In genomic region chr1:202860744-202861419, GRCh38 we compare ENCODE assay signal across 1 cellular context.
TF ChIP-seq lines count a peak whose summit lies in the region.

No MANE protein-coding gene starts in this region.

TF ChIP-seq in H1, 55 proteins besides CTCF, POLR2A, EP300 and RAD21 (continued from another document):
- TF ChIP-seq JUN (IDR thresholded peaks at IDR 0.05; ENCODE audit: low read depth, low read length) (no peak), CTBP2 (IDR thresholded peaks at IDR 0.05; ENCODE audit: borderline replicate concordance, insufficient read depth, insufficient read length, low read length) (no peak), CEBPB (IDR thresholded peaks at IDR 0.05; ENCODE audit: low read depth, low read length) (no peak), JUND (IDR thresholded peaks at IDR 0.05; ENCODE audit: low read length) (0 out of 2 replicates have a peak, but pooled peaks have one; percentile 35), KDM1A (IDR thresholded peaks at IDR 0.05; ENCODE audit: borderline replicate concordance, low read length) (no peak), CHD2 (IDR thresholded peaks at IDR 0.05; ENCODE audit: low read length) (no peak), ATF3 (IDR thresholded peaks at IDR 0.05; ENCODE audit: insufficient read depth, low read depth, low read length) (no peak), EGR1 (IDR thresholded peaks at IDR 0.05; ENCODE audit: borderline replicate concordance, low read depth, low read length) (peak; percentile 91), USF2 (IDR thresholded peaks at IDR 0.05; ENCODE audit: low read length) (no peak), GABPA (IDR thresholded peaks at IDR 0.05; ENCODE audit: borderline replicate concordance, insufficient read depth, low read length) (no peak), ATF2 (IDR thresholded peaks at IDR 0.05; ENCODE audit: low read length) (no peak), PHF8 (conservative IDR thresholded peaks at IDR 0.05; ENCODE audit: low read depth, low read length) (peak; percentile 79), SIRT6 (IDR thresholded peaks at IDR 0.05; ENCODE audit: low read length) (no peak), TCF12 (IDR thresholded peaks at IDR 0.05; ENCODE audit: low read depth, low read length) (no peak), SP2 (IDR thresholded peaks at IDR 0.05; ENCODE audit: low read length) (no peak), YY1 (IDR thresholded peaks at IDR 0.05; ENCODE audit: low read depth, low read length) (no peak), BRCA1 (IDR thresholded peaks at IDR 0.05; ENCODE audit: low read depth, low read length) (no peak), KDM4A (IDR thresholded peaks at IDR 0.05; ENCODE audit: low read depth, low read length, severe bottlenecking) (no peak), CBX8 (IDR thresholded peaks at IDR 0.05; ENCODE audit: borderline replicate concordance, low read depth, low read length) (no peak), TAF7 (optimal IDR thresholded peaks at IDR 0.05; ENCODE audit: borderline replicate concordance, low read depth, low read length) (no peak), BCL11A (IDR thresholded peaks at IDR 0.05; ENCODE audit: low read depth in 2 of 2, low read length in 2 of 2) (no peak), TBP (IDR thresholded peaks at IDR 0.05; ENCODE audit: low read depth, low read length) (peak; percentile 85), HDAC2 (IDR thresholded peaks at IDR 0.05; ENCODE audit: borderline replicate concordance in 1 of 2, low read depth in 2 of 2, low read length in 2 of 2) (no peak), RXRA (IDR thresholded peaks at IDR 0.05; ENCODE audit: insufficient read depth, low read depth, low read length) (no peak), GTF2F1 (IDR thresholded peaks at IDR 0.05; ENCODE audit: borderline replicate concordance, low read depth, low read length) (no peak), TEAD4 (IDR thresholded peaks at IDR 0.05; ENCODE audit: low read depth, low read length) (no peak), RBBP5 (IDR thresholded peaks at IDR 0.05; ENCODE audit: borderline replicate concordance, low read depth, low read length) (no peak), E2F6 (IDR thresholded peaks at IDR 0.05) (no peak; the same call in 1 of the 2 replicates), HDAC6 (IDR thresholded peaks at IDR 0.05; ENCODE audit: low read depth, low read length) (no peak), CHD7 (IDR thresholded peaks at IDR 0.05; ENCODE audit: insufficient replicate concordance, low read length) (no peak), ZNF274 (IDR thresholded peaks at IDR 0.05; ENCODE audit: borderline replicate concordance, extremely low read depth, low read length) (no peak), BACH1 (IDR thresholded peaks at IDR 0.05; ENCODE audit: low read length) (no peak), MAX (IDR thresholded peaks at IDR 0.05) (peak; percentile 55), POLR2AphosphoS5 (IDR thresholded peaks at IDR 0.05; ENCODE audit: low read depth, low read length) (peak; percentile 74), TAF1 (IDR thresholded peaks at IDR 0.05; ENCODE audit: low read depth, low read length) (peak; percentile 89), EZH2 (IDR thresholded peaks at IDR 0.05; ENCODE audit: low read depth, low read length, severe bottlenecking) (no peak), SP1 (IDR thresholded peaks at IDR 0.05; ENCODE audit: low read depth, low read length) (peak; percentile 85), RFX5 (IDR thresholded peaks at IDR 0.05; ENCODE audit: borderline replicate concordance, low read depth, low read length) (no peak), CREB1 (IDR thresholded peaks at IDR 0.05) (peak; percentile 80), ASH2L (IDR thresholded peaks at IDR 0.05; ENCODE audit: low read length) (peak; percentile 44), NRF1 (IDR thresholded peaks at IDR 0.05; ENCODE audit: low read depth, low read length) (no peak), KDM5A (IDR thresholded peaks at IDR 0.05; ENCODE audit: low read length) (no peak), MAFK (IDR thresholded peaks at IDR 0.05; ENCODE audit: low read depth, low read length) (no peak), SP4 (IDR thresholded peaks at IDR 0.05; ENCODE audit: low read length) (no peak), SIN3A (conservative IDR thresholded peaks at IDR 0.05 in 1 of 2, IDR thresholded peaks at IDR 0.05 in 1 of 2; ENCODE audit: low read depth in 1 of 2, low read length in 2 of 2) (0 out of 4 replicates have a peak, but pooled peaks of 1 of the 2 experiments have one; percentile 29), SIX5 (IDR thresholded peaks at IDR 0.05; ENCODE audit: low read depth, low read length) (no peak)
